Comparison of ENCODE assay signal across 9 cellular contexts in the genomic region with DNA sequence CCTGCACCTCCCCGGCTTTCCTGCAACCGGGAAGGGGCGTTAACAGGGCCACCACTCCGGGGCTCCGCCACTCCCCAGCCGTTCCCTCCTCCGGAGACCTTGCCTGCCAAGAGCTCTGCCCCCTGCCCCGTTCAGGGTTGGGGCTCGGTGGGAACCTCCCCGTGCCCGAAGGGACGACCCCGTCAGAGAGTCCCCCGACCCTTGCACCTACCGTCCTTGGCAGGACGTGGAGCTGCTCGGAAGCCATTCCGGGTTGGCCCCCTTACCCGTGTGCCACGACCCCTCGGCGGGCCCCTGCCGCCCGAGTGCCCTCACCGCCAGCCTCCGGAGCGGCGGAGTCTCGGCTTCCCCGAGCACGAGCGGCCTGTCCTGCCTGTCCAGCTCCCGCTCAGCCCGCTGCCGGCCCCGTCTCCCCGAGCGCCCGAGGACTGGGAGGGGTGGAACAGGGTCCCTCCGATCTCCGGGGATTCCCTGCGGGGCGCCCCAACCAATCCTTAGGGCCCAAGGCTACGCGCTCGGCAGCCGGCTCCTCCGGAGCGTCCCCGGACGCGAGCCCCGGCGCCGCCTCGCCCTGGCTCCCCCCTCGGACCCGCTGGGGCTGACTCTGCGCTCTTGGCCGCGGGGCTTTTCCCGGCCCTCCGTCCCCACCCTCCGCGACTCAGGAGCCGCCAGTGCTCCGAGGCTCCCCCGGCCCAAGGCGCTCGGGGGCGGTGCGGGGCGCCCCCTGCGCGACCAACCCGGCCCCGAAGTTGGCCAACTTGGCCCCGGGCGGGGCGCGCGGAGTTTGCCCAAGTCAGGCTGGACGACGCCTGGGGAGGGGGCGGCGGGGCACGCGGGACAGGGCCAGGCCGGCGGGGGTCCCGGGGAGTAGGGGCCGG. TPM values are rescaled to one million over a fixed set of nuclear protein-coding genes. Genes with fewer than 3 reads are reported as not detected.
A peak's percentile ranks its signal among the peaks of the same experiment; 100 is the strongest.
DNase-seq lines count a peak whose midpoint lies in the region; ATAC-seq and TF ChIP-seq lines count a peak whose summit lies in the region.
"Had no signal": no experiment of that assay in that cellular context is flagged by ENCODE, and none has a peak within 500 bp of the region (broad histone marks: within the 10 kb centered on the region; RNA-seq: fewer than 3 reads in every experiment).

No MANE protein-coding gene starts in this region.

- H3K27ac ChIP-seq in osteoblast (ENCODE audit: low read depth, low read length), result peak overlapping the region; percentile 70

- H3K36me3 ChIP-seq in NT2/D1 (ENCODE audit: insufficient read depth, insufficient read length, low read length) (no peaks in the 10 kb centered on the region), osteoblast (ENCODE audit: insufficient read depth, low read length) (peaks cover 20% of the 10 kb centered on the region)

- peak overlapping the region; percentile 82 for H3K9ac ChIP-seq in NT2/D1 (ENCODE audit: insufficient read length, low read depth)

- peak overlapping the region; percentile 87 for H3K4me2 ChIP-seq in osteoblast (ENCODE audit: insufficient read depth, low read length)

- H4K20me1 ChIP-seq in osteoblast (ENCODE audit: insufficient read depth, low read length), result peaks cover 35% of the 10 kb centered on the region

- H3K9me3 ChIP-seq in NT2/D1 (ENCODE audit: insufficient read depth, low read length), result no peaks in the 10 kb centered on the region
- no peaks in the 10 kb centered on the region for H3K9me3 ChIP-seq in osteoblast (ENCODE audit: low read depth, low read length)

- DNase-seq in AG10803 (ENCODE audit: low read depth) (no peak), NT2/D1 (ENCODE audit: low read depth, low spot score) (no peak), glutamatergic neuron (peak; percentile 57), osteoblast (ENCODE audit: insufficient read length, low spot score, missing footprints) (peak; percentile 93), HT-29 (ENCODE audit: low spot score) (no peak), hippocampal formation (lab: John Stamatoyannopoulos, UW) (no peak)
- DNase-seq in stimulated activated CD4-positive, alpha-beta T cell treated with anti-CD3 and anti-CD28 coated beads, Interleukin-1b, Interleukin-23, amount 100 ng/mL, for 48 hours, result no peak
- DNase-seq: activated effector memory CD4-positive, alpha-beta T cell treated with Interleukin-2 at 50 U/mL for 16 hours had no signal

- ATAC-seq in HG03045 (IDR thresholded peaks at IDR 0.05; ENCODE audit: unreplicated experiment), result no peak

- peak overlapping the region; percentile 41 for H2AFZ ChIP-seq in osteoblast (ENCODE audit: low read length)

- H3K27ac Mint-ChIP-seq in glutamatergic neuron (ENCODE audit: unreplicated experiment), result no peak overlapping the region

- peaks cover 49% of the 10 kb centered on the region for H3K79me2 ChIP-seq in osteoblast (ENCODE audit: insufficient read depth, low read length)

- peaks cover 54% of the 10 kb centered on the region for H3K27me3 ChIP-seq in NT2/D1 (ENCODE audit: insufficient read depth, insufficient read length)
- no peaks in the 10 kb centered on the region for H3K27me3 ChIP-seq in osteoblast (ENCODE audit: insufficient read depth, low read length)

- peaks cover 6% of the 10 kb centered on the region for H3K36me3 Mint-ChIP-seq in glutamatergic neuron (ENCODE audit: unreplicated experiment)

- H3K4me3 ChIP-seq in AG10803 (ENCODE audit: low read length) (peak overlapping the region; percentile 88), NT2/D1 (ENCODE audit: insufficient read length, low read depth) (peak overlapping the region; percentile 71), osteoblast (ENCODE audit: insufficient read depth, low read length) (peak overlapping the region; percentile 97)

- peaks cover 18% of the 10 kb centered on the region for H3K4me1 Mint-ChIP-seq in glutamatergic neuron (ENCODE audit: low read depth, unreplicated experiment)

- H3K27me3 Mint-ChIP-seq in glutamatergic neuron (ENCODE audit: unreplicated experiment), result peaks cover 25% of the 10 kb centered on the region

- H3K4me1 ChIP-seq in NT2/D1 (ENCODE audit: insufficient read depth, insufficient read length) (peaks cover 5% of the 10 kb centered on the region), osteoblast (ENCODE audit: insufficient read depth, low read length) (peaks cover 26% of the 10 kb centered on the region)

- H3K4me3 Mint-ChIP-seq in glutamatergic neuron (ENCODE audit: unreplicated experiment), result peak overlapping the region; percentile 59

- no peak for TF ChIP-seq CTCF in AG10803 (conservative IDR thresholded peaks at IDR 0.05; ENCODE audit: low read length)
- TF ChIP-seq CTCF in glutamatergic neuron (IDR thresholded peaks at IDR 0.05; ENCODE audit: partially characterized antibody, unreplicated experiment), result no peak
- TF ChIP-seq CTCF in osteoblast (IDR thresholded peaks at IDR 0.05; ENCODE audit: extremely low read depth, low read depth, low read length), result no peak

- peaks cover 15% of the 10 kb centered on the region for H3K9me3 Mint-ChIP-seq in glutamatergic neuron (ENCODE audit: unreplicated experiment)

RNA-seq across cellular contexts. Expression of a gene that starts 0.7 kb away (rescaled TPM):
- total RNA-seq in glutamatergic neuron (ENCODE audit: unreplicated experiment), result 23.5 TPM
- total RNA-seq in osteoblast, result 144 and 203 TPM in 2 replicates
- not detected in 2 replicates for total RNA-seq in HT-29 (2014; rRNA removed; shearing (Covaris generic))

Comparison
In these comparisons a context has a peak if more than half of its experiments do, and no peak if none do; other contexts are left out.
1. DNase-seq: peak in glutamatergic neuron (single experiment) and osteoblast (single experiment); none in AG10803 (single experiment), NT2/D1 (single experiment), stimulated activated CD4-positive, alpha-beta T cell treated with anti-CD3 and anti-CD28 coated beads, Interleukin-1b, Interleukin-23, amount 100 ng/mL, for 48 hours (single experiment), HT-29 (single experiment) and hippocampal formation (0 of 2).
2. RNA of a gene that starts 0.7 kb away (total RNA-seq): 144 to 203 TPM in osteoblast and 23.5 TPM in glutamatergic neuron (single experiment); not detected in HT-29; every median in the first group is over 10 times any median in the second.
3. Peak in every context shown above with its lines, with median percentiles within 50 percentile points of each other: H3K4me3 ChIP-seq.